Comparison of ENCODE assay signal across 6 cellular contexts in the genomic region with DNA sequence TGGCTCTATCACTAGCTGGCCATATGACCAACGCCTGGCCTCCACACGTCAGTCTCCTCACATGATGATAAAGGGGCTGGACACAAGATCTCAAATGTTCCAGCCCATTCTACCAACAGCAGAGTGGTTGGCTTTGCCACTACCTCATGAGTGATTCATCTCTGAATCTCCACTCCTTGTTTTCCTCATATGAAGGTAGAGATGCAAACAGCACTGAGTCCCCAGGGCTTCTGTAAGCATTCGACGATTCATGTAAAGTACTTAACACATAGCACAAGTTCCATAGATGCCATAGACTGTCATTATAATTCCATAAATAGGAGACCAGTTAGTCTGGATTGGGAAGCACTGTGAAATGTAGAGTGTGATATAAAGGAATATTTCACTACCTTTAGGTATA.
"Had no signal": no experiment of that assay in that cellular context is flagged by ENCODE, and none has a peak within 500 bp of the region (broad histone marks: within the 10 kb centered on the region; RNA-seq: fewer than 3 reads in every experiment).

No MANE protein-coding gene starts in this region.

- H3K27ac ChIP-seq: GM23248 had no signal

- H3K4me3 Mint-ChIP-seq: H9 had no signal

- H3K9ac ChIP-seq: GM23248 had no signal

- H3K4me3 ChIP-seq: GM23248, K562 had no signal

- H2AFZ ChIP-seq: GM23248 had no signal

- DNase-seq: GM23248, H9, HCEC 1CT, IMR-90, KG1 had no signal

- H3K27ac Mint-ChIP-seq: H9 had no signal
